15 cellular contexts compared by ENCODE assay signal in the genomic region with DNA sequence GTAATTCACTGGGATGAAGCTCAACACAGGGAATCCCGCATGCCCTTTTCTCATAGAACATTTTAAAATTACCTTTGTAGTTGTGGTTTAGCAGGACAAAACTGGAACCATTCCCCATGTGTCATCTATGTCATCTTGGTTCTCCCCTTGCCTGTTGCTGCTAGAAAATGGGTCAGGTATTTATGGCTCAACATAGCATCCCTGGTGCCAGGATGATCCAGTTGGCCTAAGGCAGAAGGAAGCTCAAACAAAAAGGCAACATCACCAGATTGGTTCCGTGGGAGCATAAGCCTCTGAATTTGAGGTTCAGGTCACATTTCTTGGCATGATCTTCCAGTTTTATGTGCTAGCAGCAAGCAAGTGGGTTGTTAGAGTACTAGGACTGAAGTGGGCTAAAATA.
DNase-seq lines count a peak whose midpoint lies in the region; ATAC-seq and TF ChIP-seq lines count a peak whose summit lies in the region.
"Had no signal": no experiment of that assay in that cellular context is flagged by ENCODE, and none has a peak within 500 bp of the region (broad histone marks: within the 10 kb centered on the region; RNA-seq: fewer than 3 reads in every experiment).

No MANE protein-coding gene starts in this region.

- no peak for TF ChIP-seq POLR2A in body of pancreas (IDR thresholded peaks at IDR 0.05)

- H3K4me1 ChIP-seq in MM.1S (ENCODE audit: low read length) (peaks cover 38% of the 10 kb centered on the region), body of pancreas (peaks cover 42% of the 10 kb centered on the region), left lung (peaks cover 8 to 13% of the 10 kb centered on the region in 2 donors)

- no peak overlapping the region for H3K4me3 Mint-ChIP-seq in stimulated activated memory B cell treated with anti-CD40 and anti-IgM and Interleukin-4, amounts not matched to agents 10 μg/mL and 1 μg/mL and 100 μg/mL, for 72 hours
- H3K4me3 Mint-ChIP-seq: CD4-positive, alpha-beta T cell had no signal

- no peak for ATAC-seq in stimulated activated memory B cell treated with anti-CD40 and anti-IgM and Interleukin-4, amounts not matched to agents 10 μg/mL and 1 μg/mL and 100 μg/mL, for 72 hours
- ATAC-seq in body of pancreas: no peak
- ATAC-seq in left lung: no peak
- ATAC-seq: HepG2 had no signal

- peaks cover 38% of the 10 kb centered on the region for H3F3A ChIP-seq in MM.1S (ENCODE audit: insufficient read depth, low read length)

- DNase-seq in NCI-H1092 treated with DMSO at 0.1 percent for 48 hours (lab: John Stamatoyannopoulos, UW) (peak; percentile 14), NCI-H1092 (lab: John Stamatoyannopoulos, UW) (no peak), MM.1S (no peak), cerebellar nuclear complex (lab: John Stamatoyannopoulos, UW) (peak; percentile 69 to 77), body of pancreas (no peak), epidermal melanocyte (ENCODE audit: insufficient read length, low spot score) (no peak), left lung (no peak)
- DNase-seq: AML-193; CD4-positive, alpha-beta T cell; DMS79; GM23248; H7 had no signal

- H3K36me3 ChIP-seq in MM.1S (replicated peaks; ENCODE audit: insufficient read depth, low read length) (no peaks in the 10 kb centered on the region), body of pancreas (replicated peaks in 1 of 2; ENCODE audit: insufficient read depth in 1 of 2, low read depth in 2 of 2) (no peaks in the 10 kb centered on the region), left lung (no peaks in the 10 kb centered on the region)

- H3K27ac ChIP-seq in MM.1S (ENCODE audit: low read length) (peak overlapping the region; percentile 99; the same call in 1 of the 2 replicates), body of pancreas (peak overlapping the region in 2 of 4 donors; percentile 44 to 72), left lung (no peak overlapping the region)
- H3K27ac ChIP-seq: 22Rv1, GM23248 had no signal

- intact Hi-C loops in body of pancreas (cut with DNase I) (no loop called here), left lung (cut with DNase I) (no loop called here)

- H2AFZ ChIP-seq in MM.1S (ENCODE audit: low read length): no peak overlapping the region
- H2AFZ ChIP-seq: GM23248 had no signal

- H3K4me2 ChIP-seq in MM.1S (ENCODE audit: low read depth, low read length): no peak overlapping the region

- no peaks in the 10 kb centered on the region for H3K9me3 Mint-ChIP-seq in stimulated activated memory B cell treated with anti-CD40 and anti-IgM and Interleukin-4, amounts not matched to agents 10 μg/mL and 1 μg/mL and 100 μg/mL, for 72 hours
- H3K9me3 Mint-ChIP-seq: CD4-positive, alpha-beta T cell had no signal

- peaks cover 88% of the 10 kb centered on the region for H3K4me1 Mint-ChIP-seq in stimulated activated memory B cell treated with anti-CD40 and anti-IgM and Interleukin-4, amounts not matched to agents 10 μg/mL and 1 μg/mL and 100 μg/mL, for 72 hours

- no peaks in the 10 kb centered on the region for H3K9me2 ChIP-seq in MM.1S (replicated peaks; ENCODE audit: insufficient read depth, low read length)

- no peaks in the 10 kb centered on the region for H4K20me1 ChIP-seq in MM.1S (ENCODE audit: insufficient read depth, low read length)

- WGBS in body of pancreas, 2 donors: 88 to 94% methylated on average over 2 of the region's 2 CpGs

- peak overlapping the region; percentile 86 for H3K27ac Mint-ChIP-seq in stimulated activated memory B cell treated with anti-CD40 and anti-IgM and Interleukin-4, amounts not matched to agents 10 μg/mL and 1 μg/mL and 100 μg/mL, for 72 hours

- H3K27me3 ChIP-seq in MM.1S (replicated peaks; ENCODE audit: insufficient read depth, low read length) (no peaks in the 10 kb centered on the region), body of pancreas (no peaks in the 10 kb centered on the region), left lung (no peaks in the 10 kb centered on the region)

- TF ChIP-seq CTCF in MM.1S (IDR thresholded peaks at IDR 0.05; ENCODE audit: low read length) (no peak), body of pancreas (IDR thresholded peaks at IDR 0.05) (no peak), left lung (IDR thresholded peaks at IDR 0.05) (no peak)

- no peak overlapping the region for H3K9ac ChIP-seq in MM.1S (ENCODE audit: low read length)
- H3K9ac ChIP-seq: GM23248 had no signal

- H3K4me3 ChIP-seq in MM.1S (ENCODE audit: low read length) (no peak overlapping the region), body of pancreas (no peak overlapping the region), left lung (no peak overlapping the region)
- H3K4me3 ChIP-seq: GM23248 had no signal

- no peaks in the 10 kb centered on the region for H3K27me3 Mint-ChIP-seq in stimulated activated memory B cell treated with anti-CD40 and anti-IgM and Interleukin-4, amounts not matched to agents 10 μg/mL and 1 μg/mL and 100 μg/mL, for 72 hours
- H3K27me3 Mint-ChIP-seq: CD4-positive, alpha-beta T cell had no signal

- H3K9me3 ChIP-seq in MM.1S (replicated peaks; ENCODE audit: insufficient read depth, low read length): no peaks in the 10 kb centered on the region
- H3K9me3 ChIP-seq in body of pancreas: no peaks in the 10 kb centered on the region
- H3K9me3 ChIP-seq in left lung: no peaks in the 10 kb centered on the region

- H3K79me2 ChIP-seq in MM.1S (ENCODE audit: low read length): no peaks in the 10 kb centered on the region

- H3K36me3 Mint-ChIP-seq in stimulated activated memory B cell treated with anti-CD40 and anti-IgM and Interleukin-4, amounts not matched to agents 10 μg/mL and 1 μg/mL and 100 μg/mL, for 72 hours: no peaks in the 10 kb centered on the region

Comparison
In these comparisons a context has a peak if more than half of its experiments do, and no peak if none do; other contexts are left out.
1. DNase-seq: peak in NCI-H1092 treated with DMSO at 0.1 percent for 48 hours (single experiment) and cerebellar nuclear complex (2 of 2); none in NCI-H1092 (single experiment), MM.1S (single experiment), body of pancreas (0 of 4), epidermal melanocyte (single experiment) and left lung (0 of 2).